ENCODE assay signal across 7 cellular contexts in the genomic region with DNA sequence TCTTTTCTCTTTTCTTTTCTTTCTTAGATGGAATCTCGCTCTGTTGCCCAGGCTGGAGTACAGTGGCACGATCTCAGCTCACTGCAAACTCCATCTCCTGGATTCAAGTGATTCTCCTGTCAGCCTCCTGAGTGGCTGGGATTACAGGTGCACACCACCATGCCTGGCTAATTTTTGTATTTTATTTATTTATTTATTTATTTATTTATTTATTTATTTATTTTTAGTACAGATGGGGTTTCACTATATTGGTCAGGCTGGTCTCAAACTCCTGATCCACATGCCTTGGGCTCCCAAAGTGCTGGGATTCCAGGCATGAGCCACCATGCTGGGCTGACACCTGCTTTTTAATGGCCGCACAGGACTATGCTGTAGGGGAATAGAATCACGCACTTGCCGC. TPM values are rescaled to one million over a fixed set of nuclear protein-coding genes. Genes with fewer than 3 reads are reported as not detected.
"Had no signal": no experiment of that assay in that cellular context is flagged by ENCODE, and none has a peak within 500 bp of the region (broad histone marks: within the 10 kb centered on the region; RNA-seq: fewer than 3 reads in every experiment).

No MANE protein-coding gene starts in this region.

RNA-seq across cellular contexts. Expression of gene GPR78, which starts 3.6 kb away (rescaled TPM):
- total RNA-seq: OCI-LY7, Peyer's patch, Right ventricle myocardium inferior, Right ventricle myocardium superior, RPMI7951, SK-MEL-5 had no signal
- polyA plus RNA-seq: SK-N-SH had no signal

RNA-seq across cellular contexts. Expression of gene CPZ, which starts 16.0 kb away (rescaled TPM):
- total RNA-seq: OCI-LY7, Right ventricle myocardium superior, SK-MEL-5 had no signal
- polyA plus RNA-seq: SK-N-SH had no signal
